In the genomic region with DNA sequence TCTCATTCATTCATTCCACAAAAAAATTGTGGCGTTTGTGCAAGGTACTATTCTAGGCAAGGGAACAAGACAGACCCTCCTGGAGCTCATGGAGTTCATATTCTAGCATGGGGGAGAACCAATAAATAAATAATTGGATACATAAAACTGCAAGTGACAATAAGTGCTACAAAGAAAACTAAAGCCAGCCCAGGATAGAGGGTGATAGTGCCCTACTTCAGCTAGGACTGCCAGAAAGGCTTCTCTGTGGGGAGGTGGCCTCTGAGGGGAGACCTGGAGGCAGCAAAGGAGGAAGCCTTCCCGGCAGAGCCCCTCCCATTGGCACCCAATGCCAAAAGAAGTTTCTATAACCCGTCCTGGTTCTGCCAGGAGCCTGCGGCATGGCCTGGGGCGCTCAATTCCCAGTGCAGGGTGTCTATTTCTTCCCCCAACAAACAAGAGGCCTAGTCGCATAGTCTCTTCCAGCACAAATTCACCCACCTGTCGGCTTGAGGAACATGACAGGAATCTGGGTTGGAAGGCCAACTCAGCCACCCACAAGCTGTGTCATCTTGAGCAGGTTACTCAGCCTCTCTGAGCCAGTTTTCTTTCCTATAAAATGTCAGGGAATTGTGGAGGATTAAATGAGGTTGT, we compare ENCODE assay signal across 8 cellular contexts.
DNase-seq lines count a peak whose midpoint lies in the region; ATAC-seq, FAIRE-seq and TF ChIP-seq lines count a peak whose summit lies in the region.

No MANE protein-coding gene starts in this region.

- H3K4me1 Mint-ChIP-seq in naive thymus-derived CD8-positive, alpha-beta T cell, result peaks cover 57 to 98% (median 95%) of the 10 kb centered on the region in 4 donors

- POLR2A ChIA-PET in K562 (lab: Yijun Ruan, JAX), result interaction anchor here (0.9 to 1.1 kb wide), 2 partner anchors 8 to 22 kb away, joined by 3 to 4 read pairs; no protein-coding TSS in a partner anchor
- POLR2A ChIA-PET in naive thymus-derived CD8-positive, alpha-beta T cell (lab: Charles Lee), result interaction anchor here (1.5 to 32.7 kb wide), 10 partner anchors 6 to 156 kb away, joined by 3 to 2148 read pairs (median 8); a partner anchor contains a TSS

- H3K4me1 ChIP-seq in BLaER1 (peaks cover 100% of the 10 kb centered on the region), KMS-11 (ENCODE audit: low read depth, poor library complexity, severe bottlenecking) (peaks cover 95% of the 10 kb centered on the region), K562 (replicated peaks in 1 of 2; ENCODE audit: control insufficient read depth in 2 of 2, insufficient read depth in 2 of 2, low read length in 2 of 2) (peaks cover 24 to 47% of the 10 kb centered on the region in 2 experiments; a peak in 4 of 5 replicates)

- no peaks in the 10 kb centered on the region for H3K27me3 Mint-ChIP-seq in naive thymus-derived CD8-positive, alpha-beta T cell

- 76% methylated on average over 7 of the region's 7 CpGs for WGBS in K562 (ENCODE audit: insufficient coverage, low coverage, missing lambda C conversion rate)

- no peak for TF ChIP-seq RAD21 in K562 (CRISPR knock-in tag; conservative IDR thresholded peaks at IDR 0.05 in 1 of 2, IDR thresholded peaks at IDR 0.05 in 1 of 2)

- intact Hi-C loops in K562 (cut with micrococcal nuclease), result loop anchor here (1.0 to 5.0 kb wide), 3 partner anchors 97 to 352 kb away; no protein-coding TSS in a partner anchor

- no peak for ATAC-seq in K562
- ATAC-seq in naive thymus-derived CD8-positive, alpha-beta T cell, result no peak
- no peak for ATAC-seq in HG03135 (IDR thresholded peaks at IDR 0.05; ENCODE audit: unreplicated experiment)
- ATAC-seq in GM18861 (IDR thresholded peaks at IDR 0.05; ENCODE audit: unreplicated experiment), result no peak

- TF ChIP-seq EP300 in K562 (IDR thresholded peaks at IDR 0.05; ENCODE audit: low read length), result no peak

- H3K9me3 ChIP-seq in BLaER1 (no peaks in the 10 kb centered on the region), K562 (replicated peaks; ENCODE audit: control insufficient read depth, insufficient read depth, low read depth, low read length) (no peaks in the 10 kb centered on the region)

- TF ChIP-seq CTCF in KMS-11 (conservative IDR thresholded peaks at IDR 0.05; ENCODE audit: low read depth, low read length) (peak; percentile 34; the same call in 1 of the 2 replicates), K562 (IDR thresholded peaks at IDR 0.05 in 2 of 3, conservative IDR thresholded peaks at IDR 0.05 in 1 of 3; ENCODE audit: insufficient read depth in 2 of 3, low read depth in 1 of 3, low read length in 3 of 3) (no peak)

- H3K79me2 ChIP-seq in KMS-11 (ENCODE audit: insufficient read depth, low read depth) (no peaks in the 10 kb centered on the region), K562 (ENCODE audit: control insufficient read depth, insufficient read depth, low read length) (no peaks in the 10 kb centered on the region)

- peak overlapping the region; percentile 11; the same call in 1 of the 2 replicates for H3K4me3 ChIP-seq in BLaER1
- H3K4me3 ChIP-seq in KMS-11 (IDR thresholded peaks at IDR 0.05; ENCODE audit: insufficient read depth, low read depth, low read length), result no peak overlapping the region
- no peak overlapping the region for H3K4me3 ChIP-seq in K562

- H2AFZ ChIP-seq in KMS-11 (ENCODE audit: low read depth), result peak overlapping the region; percentile 52; the same call in 1 of the 2 replicates
- peak overlapping the region; percentile 87 for H2AFZ ChIP-seq in K562 (ENCODE audit: low read depth, low read length)

- H3K9ac ChIP-seq in BLaER1 (peak overlapping the region; percentile 63), KMS-11 (peak overlapping the region; percentile 47; the same call in 1 of the 2 replicates), K562 (ENCODE audit: insufficient read depth in 1 of 2, low read depth in 2 of 2, low read length in 2 of 2) (peak overlapping the region in 1 of 2 experiments; percentile 56; a peak in 1 of 4 replicates)

- no peaks in the 10 kb centered on the region for H3K9me3 Mint-ChIP-seq in naive thymus-derived CD8-positive, alpha-beta T cell

- H3K4me3 Mint-ChIP-seq in naive thymus-derived CD8-positive, alpha-beta T cell, result peak overlapping the region; percentile 65 to 90 (median 76)

- H3K36me3 ChIP-seq in BLaER1 (no peaks in the 10 kb centered on the region), KMS-11 (ENCODE audit: insufficient read depth) (no peaks in the 10 kb centered on the region), K562 (ENCODE audit: control insufficient read depth, insufficient read depth, low read length) (no peaks in the 10 kb centered on the region)

- H3K27me3 ChIP-seq in BLaER1, result no peaks in the 10 kb centered on the region
- H3K27me3 ChIP-seq in KMS-11 (ENCODE audit: insufficient read depth, low read depth), result no peaks in the 10 kb centered on the region
- no peaks in the 10 kb centered on the region for H3K27me3 ChIP-seq in K562 (ENCODE audit: control insufficient read depth in 2 of 2, insufficient read depth in 2 of 2, low read length in 2 of 2)

- FAIRE-seq in K562 (lab: Jason Lieb, UNC), result no peak

- in situ Hi-C loops in K562 (cut with MboI), result loop anchor here (10.0 to 25.0 kb wide), 2 partner anchors 295 to 353 kb away; no protein-coding TSS in a partner anchor

- CTCF ChIA-PET in K562 (lab: Yijun Ruan, JAX; ENCODE audit: low intra/inter-chr PET ratio), result no interaction called here

- DNase-seq in K562 (ENCODE audit: extremely low read depth in 1 of 4, low spot score in 3 of 4), result no peak
- peak in 3 of 10 donors; percentile 29 to 49 (median 45) for DNase-seq in naive thymus-derived CD8-positive, alpha-beta T cell
- no peak for DNase-seq in NCI-H69 (lab: John Stamatoyannopoulos, UW)
- DNase-seq in AG08396 (ENCODE audit: low spot score), result no peak

- H3K9me1 ChIP-seq in K562 (ENCODE audit: control insufficient read depth, insufficient read depth, low read length), result peaks cover 5% of the 10 kb centered on the region

- no peak for TF ChIP-seq POLR2A in K562 (conservative IDR thresholded peaks at IDR 0.05)

- peak overlapping the region; percentile 83 for H3K27ac ChIP-seq in BLaER1
- peak overlapping the region; percentile 68 for H3K27ac ChIP-seq in KMS-11
- H3K27ac ChIP-seq in K562 (ENCODE audit: extremely low read depth, low read depth, low read length), result no peak overlapping the region

- no peaks in the 10 kb centered on the region for H3K36me3 Mint-ChIP-seq in naive thymus-derived CD8-positive, alpha-beta T cell

- H4K20me1 ChIP-seq in BLaER1 (no peaks in the 10 kb centered on the region), KMS-11 (ENCODE audit: insufficient read depth) (no peaks in the 10 kb centered on the region), K562 (replicated peaks; ENCODE audit: control insufficient read depth, insufficient read depth, low read length) (no peaks in the 10 kb centered on the region)

- H3K4me2 ChIP-seq in BLaER1, result peak overlapping the region; percentile 93
- H3K4me2 ChIP-seq in KMS-11, result peak overlapping the region; percentile 91
- H3K4me2 ChIP-seq in K562 (ENCODE audit: insufficient read depth, low read length), result no peak overlapping the region; the same call in 1 of the 2 replicates

- peak overlapping the region; percentile 96 to 100 (median 100) for H3K27ac Mint-ChIP-seq in naive thymus-derived CD8-positive, alpha-beta T cell

- BruUV-seq in K562 (replicated peaks; lab: Mats Ljungman, UMichigan), result no TSS peak

TF ChIP-seq in K562, 482 proteins besides CTCF, POLR2A, EP300 and RAD21 (continues in another document):
- TF ChIP-seq ZKSCAN3 (CRISPR knock-in tag; IDR thresholded peaks at IDR 0.05), result no peak
- TF ChIP-seq SP2 (IDR thresholded peaks at IDR 0.05; ENCODE audit: extremely low read depth, low read depth, low read length, poor library complexity, severe bottlenecking), result no peak
- TF ChIP-seq, protein P1, sequence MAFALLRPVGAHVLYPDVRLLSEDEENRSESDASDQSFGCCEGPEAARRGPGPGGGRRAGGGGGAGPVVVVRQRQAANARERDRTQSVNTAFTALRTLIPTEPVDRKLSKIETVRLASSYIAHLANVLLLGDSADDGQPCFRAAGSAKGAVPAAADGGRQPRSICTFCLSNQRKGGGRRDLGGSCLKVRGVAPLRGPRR (CRISPR knock-in tag; IDR thresholded peaks at IDR 0.05), result no peak
- TF ChIP-seq OTX1 (CRISPR knock-in tag; IDR thresholded peaks at IDR 0.05), result no peak
- TF ChIP-seq ZNF79 (CRISPR knock-in tag; IDR thresholded peaks at IDR 0.05; ENCODE audit: low read depth), result no peak
- TF ChIP-seq, protein P2, sequence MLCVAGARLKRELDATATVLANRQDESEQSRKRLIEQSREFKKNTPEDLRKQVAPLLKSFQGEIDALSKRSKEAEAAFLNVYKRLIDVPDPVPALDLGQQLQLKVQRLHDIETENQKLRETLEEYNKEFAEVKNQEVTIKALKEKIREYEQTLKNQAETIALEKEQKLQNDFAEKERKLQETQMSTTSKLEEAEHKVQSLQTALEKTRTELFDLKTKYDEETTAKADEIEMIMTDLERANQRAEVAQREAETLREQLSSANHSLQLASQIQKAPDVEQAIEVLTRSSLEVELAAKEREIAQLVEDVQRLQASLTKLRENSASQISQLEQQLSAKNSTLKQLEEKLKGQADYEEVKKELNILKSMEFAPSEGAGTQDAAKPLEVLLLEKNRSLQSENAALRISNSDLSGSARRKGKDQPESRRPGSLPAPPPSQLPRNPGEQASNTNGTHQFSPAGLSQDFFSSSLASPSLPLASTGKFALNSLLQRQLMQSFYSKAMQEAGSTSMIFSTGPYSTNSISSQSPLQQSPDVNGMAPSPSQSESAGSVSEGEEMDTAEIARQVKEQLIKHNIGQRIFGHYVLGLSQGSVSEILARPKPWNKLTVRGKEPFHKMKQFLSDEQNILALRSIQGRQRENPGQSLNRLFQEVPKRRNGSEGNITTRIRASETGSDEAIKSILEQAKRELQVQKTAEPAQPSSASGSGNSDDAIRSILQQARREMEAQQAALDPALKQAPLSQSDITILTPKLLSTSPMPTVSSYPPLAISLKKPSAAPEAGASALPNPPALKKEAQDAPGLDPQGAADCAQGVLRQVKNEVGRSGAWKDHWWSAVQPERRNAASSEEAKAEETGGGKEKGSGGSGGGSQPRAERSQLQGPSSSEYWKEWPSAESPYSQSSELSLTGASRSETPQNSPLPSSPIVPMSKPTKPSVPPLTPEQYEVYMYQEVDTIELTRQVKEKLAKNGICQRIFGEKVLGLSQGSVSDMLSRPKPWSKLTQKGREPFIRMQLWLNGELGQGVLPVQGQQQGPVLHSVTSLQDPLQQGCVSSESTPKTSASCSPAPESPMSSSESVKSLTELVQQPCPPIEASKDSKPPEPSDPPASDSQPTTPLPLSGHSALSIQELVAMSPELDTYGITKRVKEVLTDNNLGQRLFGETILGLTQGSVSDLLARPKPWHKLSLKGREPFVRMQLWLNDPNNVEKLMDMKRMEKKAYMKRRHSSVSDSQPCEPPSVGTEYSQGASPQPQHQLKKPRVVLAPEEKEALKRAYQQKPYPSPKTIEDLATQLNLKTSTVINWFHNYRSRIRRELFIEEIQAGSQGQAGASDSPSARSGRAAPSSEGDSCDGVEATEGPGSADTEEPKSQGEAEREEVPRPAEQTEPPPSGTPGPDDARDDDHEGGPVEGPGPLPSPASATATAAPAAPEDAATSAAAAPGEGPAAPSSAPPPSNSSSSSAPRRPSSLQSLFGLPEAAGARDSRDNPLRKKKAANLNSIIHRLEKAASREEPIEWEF (CRISPR knock-in tag; IDR thresholded peaks at IDR 0.05), result no peak
- TF ChIP-seq ZNF445 (CRISPR knock-in tag; IDR thresholded peaks at IDR 0.05; ENCODE audit: low read depth), result no peak
